In the genomic region with DNA sequence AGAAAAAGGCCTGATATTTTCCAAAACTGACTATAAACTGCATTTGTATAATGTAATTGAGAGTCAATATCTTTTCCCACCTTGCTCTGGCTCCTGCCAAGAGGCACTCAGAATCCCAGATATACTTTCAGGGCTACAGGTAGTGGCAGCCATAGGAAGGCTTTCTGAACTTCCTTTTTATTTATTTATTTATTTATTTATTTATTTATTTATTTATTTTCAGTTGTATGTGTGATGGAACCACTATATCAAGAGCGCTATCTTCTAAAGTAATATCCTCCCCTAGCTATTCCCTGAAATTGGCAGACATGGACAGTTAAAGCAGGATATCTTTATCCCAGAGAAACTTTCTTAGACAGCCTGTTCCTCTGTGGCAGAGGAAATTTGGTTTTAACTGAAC, we compare ENCODE assay signal across 9 cellular contexts.
"Had no signal": no experiment of that assay in that cellular context is flagged by ENCODE, and none has a peak within 500 bp of the region (broad histone marks: within the 10 kb centered on the region; RNA-seq: fewer than 3 reads in every experiment).

No MANE protein-coding gene starts in this region.

- H3K9ac ChIP-seq: GM23248 had no signal

- ATAC-seq: HepG2 had no signal

- H3K36me3 Mint-ChIP-seq: IgD-negative memory B cell had no signal

- H3K27ac ChIP-seq: GM23248, HL-60 had no signal

- H3K4me3 Mint-ChIP-seq: H9, HFFc6, IgD-negative memory B cell had no signal

- H2AFZ ChIP-seq: GM23248 had no signal

- H3K27me3 Mint-ChIP-seq: IgD-negative memory B cell had no signal

- DNase-seq: GM23248, H9, HCEC 1CT, HFFc6, KBM-7 had no signal

- H3K4me1 Mint-ChIP-seq: IgD-negative memory B cell had no signal

- FAIRE-seq: H54, HepG2 had no signal

- H3K27ac Mint-ChIP-seq: H9, HFFc6, IgD-negative memory B cell had no signal

- H3K4me3 ChIP-seq: GM23248 had no signal
